ENCODE assay signal across 7 cellular contexts in genomic region chr18:75207298-75208054, GRCh38. TPM values are rescaled to one million over a fixed set of nuclear protein-coding genes. Genes with fewer than 3 reads are reported as not detected.
DNase-seq lines count a peak whose midpoint lies in the region; ATAC-seq and TF ChIP-seq lines count a peak whose summit lies in the region.

No MANE protein-coding gene starts in this region.

- peak overlapping the region; percentile 87 for H3K27ac Mint-ChIP-seq in activated CD8-positive, alpha-beta T cell treated with anti-CD3 and anti-CD28 coated beads for 36 hours

- peaks cover 33% of the 10 kb centered on the region for H3K4me1 Mint-ChIP-seq in activated CD8-positive, alpha-beta T cell treated with anti-CD3 and anti-CD28 coated beads for 36 hours (ENCODE audit: low read depth)

- peak overlapping the region; percentile 87 for H3K9ac ChIP-seq in skeletal muscle satellite cell (ENCODE audit: low read depth, low read length)

- intact Hi-C loops in activated CD8-positive, alpha-beta T cell treated with anti-CD3 and anti-CD28 coated beads for 36 hours (cut with micrococcal nuclease), result loop anchor here (5.0 kb wide), 1 partner anchor 710 kb away; the partner anchor contains the start of gene CNDP2

- in situ Hi-C loops in G401 (cut with HindIII; ENCODE audit: low sequenced_read_pairs), result no loop called here

- H3K9me3 Mint-ChIP-seq in activated CD8-positive, alpha-beta T cell treated with anti-CD3 and anti-CD28 coated beads for 36 hours, result no peaks in the 10 kb centered on the region

- H3K36me3 ChIP-seq in skeletal muscle satellite cell (ENCODE audit: insufficient read depth, low read length), result no peaks in the 10 kb centered on the region

- no peaks in the 10 kb centered on the region for H3K27me3 ChIP-seq in skeletal muscle satellite cell (ENCODE audit: control insufficient read depth, insufficient read depth, low read length)

- peaks cover 17% of the 10 kb centered on the region for H3K27me3 Mint-ChIP-seq in activated CD8-positive, alpha-beta T cell treated with anti-CD3 and anti-CD28 coated beads for 36 hours

- peak overlapping the region; percentile 94 for H3K4me2 ChIP-seq in skeletal muscle satellite cell (ENCODE audit: low read length)

- H3K4me3 ChIP-seq in skeletal muscle satellite cell (ENCODE audit: low read length), result peak overlapping the region; percentile 89

- DNase-seq in G401 (ENCODE audit: low spot score), result peak; percentile 45
- no peak for DNase-seq in activated CD8-positive, alpha-beta T cell treated with anti-CD3 and anti-CD28 coated beads for 36 hours
- peak; percentile 48 for DNase-seq in glomerular visceral epithelial cell (ENCODE audit: extremely low spot score)
- DNase-seq in NK-92 treated with Interleukin-12 subunit alpha and Interleukin-12 subunit beta, amount 100 ng/mL, for 24 hours (lab: John Stamatoyannopoulos, UW), result no peak
- no peak for DNase-seq in epidermal melanocyte (ENCODE audit: insufficient read length, low spot score)

- no peaks in the 10 kb centered on the region for H3K9me3 ChIP-seq in skeletal muscle satellite cell (replicated peaks; ENCODE audit: low read length)

- peak; percentile 3 for ATAC-seq in HG03095 (IDR thresholded peaks at IDR 0.05; ENCODE audit: unreplicated experiment)
- ATAC-seq in activated CD8-positive, alpha-beta T cell treated with anti-CD3 and anti-CD28 coated beads for 36 hours, result peak; percentile 10

- peaks cover 10% of the 10 kb centered on the region for H3K36me3 Mint-ChIP-seq in activated CD8-positive, alpha-beta T cell treated with anti-CD3 and anti-CD28 coated beads for 36 hours (ENCODE audit: low read depth)

- CTCF ChIA-PET in activated CD8-positive, alpha-beta T cell treated with anti-CD3 and anti-CD28 coated beads for 36 hours (lab: Charles Lee), result no interaction called here

- POLR2A ChIA-PET in activated CD8-positive, alpha-beta T cell treated with anti-CD3 and anti-CD28 coated beads for 36 hours (lab: Charles Lee), result interaction anchor here (2.4 kb wide), 1 partner anchor 38 kb away, joined by 8 read pairs; no protein-coding TSS in a partner anchor

- peaks cover 40% of the 10 kb centered on the region for H3K4me1 ChIP-seq in skeletal muscle satellite cell (ENCODE audit: control insufficient read depth, insufficient read depth, low read length)

- peak overlapping the region; percentile 94 for H3K4me3 Mint-ChIP-seq in activated CD8-positive, alpha-beta T cell treated with anti-CD3 and anti-CD28 coated beads for 36 hours

- no peak for TF ChIP-seq CTCF in activated CD8-positive, alpha-beta T cell treated with anti-CD3 and anti-CD28 coated beads for 36 hours (IDR thresholded peaks at IDR 0.05)

RNA-seq across cellular contexts. Expression of gene PTGR3, which starts 1.5 kb away (rescaled TPM):
- total RNA-seq in G401 (2014; rRNA removed; shearing (Covaris generic)), result 1.2 and 2.0 TPM in 2 replicates
- total RNA-seq in activated CD8-positive, alpha-beta T cell treated with anti-CD3 and anti-CD28 coated beads for 36 hours, result 10 to 100 TPM; 20.0 to 21.1 TPM
- 9.9 and 12.7 TPM in 2 replicates for total RNA-seq in skeletal muscle satellite cell (2012; rRNA removed)

RNA-seq across cellular contexts. Expression of gene TSHZ1, which starts 3.1 kb away (rescaled TPM):
- total RNA-seq in G401 (2014; rRNA removed; shearing (Covaris generic)), result 0.03 and 0.31 TPM in 2 replicates
- 10 to 100 TPM; 10.8 to 11.0 TPM for total RNA-seq in activated CD8-positive, alpha-beta T cell treated with anti-CD3 and anti-CD28 coated beads for 36 hours
- total RNA-seq in skeletal muscle satellite cell (2012; rRNA removed), result 4.6 and 6.1 TPM in 2 replicates

Comparison
In these comparisons a context has a peak if more than half of its experiments do, and no peak if none do; other contexts are left out.
1. DNase-seq: peak in G401 (single experiment) and glomerular visceral epithelial cell (single experiment); none in activated CD8-positive, alpha-beta T cell treated with anti-CD3 and anti-CD28 coated beads for 36 hours (single experiment), NK-92 treated with Interleukin-12 subunit alpha and Interleukin-12 subunit beta, amount 100 ng/mL, for 24 hours (single experiment) and epidermal melanocyte (single experiment).